In the genomic region with DNA sequence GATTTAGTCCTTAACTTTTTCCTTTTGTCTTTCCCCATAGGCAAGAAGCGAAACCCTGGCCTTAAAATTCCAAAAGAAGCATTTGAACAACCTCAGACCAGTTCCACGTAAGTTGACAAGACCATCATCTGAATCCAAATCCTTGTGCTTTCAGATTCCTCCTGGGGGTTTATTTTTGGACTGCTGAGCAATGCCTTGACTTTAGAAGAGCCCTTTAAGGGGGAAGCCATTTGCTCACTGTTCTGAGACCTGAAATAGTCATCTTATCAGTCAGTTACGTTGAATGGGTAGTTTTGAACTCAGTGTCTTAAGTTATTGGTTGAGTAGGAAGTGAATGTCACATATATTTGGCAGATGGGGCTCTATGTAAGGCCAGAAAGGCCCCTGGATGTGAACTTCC, we compare ENCODE assay signal across 13 cellular contexts.
DNase-seq lines count a peak whose midpoint lies in the region; ATAC-seq, FAIRE-seq and TF ChIP-seq lines count a peak whose summit lies in the region.
"Had no signal": no experiment of that assay in that cellular context is flagged by ENCODE, and none has a peak within 500 bp of the region (broad histone marks: within the 10 kb centered on the region; RNA-seq: fewer than 3 reads in every experiment).

No MANE protein-coding gene starts in this region.

- no peaks in the 10 kb centered on the region for H3K4me1 ChIP-seq in CD4-positive, alpha-beta memory T cell (ENCODE audit: insufficient read depth, low read length)
- H3K4me1 ChIP-seq in GM23338 (ENCODE audit: insufficient read depth) (peaks cover 47% of the 10 kb centered on the region), GM12878 (ENCODE audit: control insufficient read depth, insufficient read depth, low read length) (peaks cover 21% of the 10 kb centered on the region), psoas muscle (peaks cover 57% of the 10 kb centered on the region), ovary (ENCODE audit: insufficient read depth) (peaks cover 1% of the 10 kb centered on the region)

- H3K9me3 Mint-ChIP-seq in CD4-positive, alpha-beta memory T cell: no peaks in the 10 kb centered on the region
- no peaks in the 10 kb centered on the region for H3K9me3 Mint-ChIP-seq in GM23338

- in situ Hi-C loops in GM12878 (cut with MboI): no loop called here

- no peak for DNase-seq in CD4-positive, alpha-beta memory T cell
- DNase-seq in GM23338 (ENCODE audit: low spot score) (no peak), GM12878 (ENCODE audit: low read depth, low spot score) (no peak), psoas muscle (no peak), GM12892 (ENCODE audit: insufficient read length) (no peak), ovary (no peak), T-helper 2 cell (no peak)
- DNase-seq: NCI-H1930, NCI-H2171, NCI-H774, RPMI8226 had no signal

- no TSS peak for BruUV-seq in GM12878 (replicated peaks; lab: Mats Ljungman, UMichigan)

- TF ChIP-seq POLR2A in GM12878 (IDR thresholded peaks at IDR 0.05; ENCODE audit: low read depth, low read length): no peak
- no peak for TF ChIP-seq POLR2A in GM12892 (IDR thresholded peaks at IDR 0.05; ENCODE audit: low read depth, low read length)
- TF ChIP-seq POLR2A in ovary (IDR thresholded peaks at IDR 0.05): no peak

- no peak overlapping the region for H2AFZ ChIP-seq in GM23338
- H2AFZ ChIP-seq in GM12878 (ENCODE audit: control insufficient read depth, low read depth, low read length): peak overlapping the region; percentile 6

- H3K79me2 ChIP-seq in GM23338 (replicated peaks; ENCODE audit: insufficient read depth) (peaks cover 43% of the 10 kb centered on the region), GM12878 (ENCODE audit: control insufficient read depth, insufficient read depth, low read length) (peaks cover 23% of the 10 kb centered on the region)

- no peak overlapping the region for H3K4me3 ChIP-seq in CD4-positive, alpha-beta memory T cell (ENCODE audit: low read length in 2 of 2)
- H3K4me3 ChIP-seq in GM23338 (no peak overlapping the region), GM12878 (peak overlapping the region; percentile 38; the same call in 1 of the 2 replicates), psoas muscle (peak overlapping the region; percentile 27), ovary (no peak overlapping the region)
- H3K4me3 ChIP-seq: SJSA1 had no signal

- intact Hi-C loops in CD4-positive, alpha-beta memory T cell (cut with micrococcal nuclease): no loop called here
- intact Hi-C loops in GM12878 (cut with micrococcal nuclease; ENCODE audit: unreplicated experiment) (no loop called here), psoas muscle (cut with DNase I) (loop anchor here in 1 of 2 donors (10.0 kb wide), 1 partner anchor 151 kb away; no protein-coding TSS in a partner anchor), ovary (cut with DNase I) (no loop called here)

- no peaks in the 10 kb centered on the region for H4K20me1 ChIP-seq in GM23338 (replicated peaks; ENCODE audit: insufficient read depth)
- no peaks in the 10 kb centered on the region for H4K20me1 ChIP-seq in GM12878 (ENCODE audit: control insufficient read depth, insufficient read depth)

- H3K9me2 ChIP-seq in GM23338 (ENCODE audit: insufficient read depth): no peaks in the 10 kb centered on the region

- H3K4me1 Mint-ChIP-seq in CD4-positive, alpha-beta memory T cell: peaks cover 6 to 25% (median 13%) of the 10 kb centered on the region in 4 donors
- peaks cover 53% of the 10 kb centered on the region for H3K4me1 Mint-ChIP-seq in GM23338

- ATAC-seq in GM23338 (no peak), GM12878 (no peak), psoas muscle (peak; percentile 25 to 61 (median 58))

- FAIRE-seq in GM12878 (lab: Jason Lieb, UNC): no peak
- FAIRE-seq in GM12892 (lab: Jason Lieb, UNC): no peak

- H3K27ac Mint-ChIP-seq in CD4-positive, alpha-beta memory T cell: peak overlapping the region in 4 of 7 donors; percentile 3 to 53 (median 24)
- H3K27ac Mint-ChIP-seq in GM23338: peak overlapping the region; percentile 63; the same call in 1 of the 2 replicates
- H3K27ac Mint-ChIP-seq: B cell had no signal

- WGBS in GM12878 (ENCODE audit: insufficient coverage, insufficient replicate concordance, low lambda C conversion rate, missing lambda C conversion rate): 95% methylated on average over 3 of the region's 3 CpGs
- 41 to 75% (median 51%) methylated on average over 3 of the region's 3 CpGs for WGBS in psoas muscle, 3 donors
- 87 to 92% (median 91%) methylated on average over 3 of the region's 3 CpGs for WGBS in ovary, 3 donors

- H3K36me3 Mint-ChIP-seq in CD4-positive, alpha-beta memory T cell: peaks cover 30 to 37% of the 10 kb centered on the region in 2 donors
- H3K36me3 Mint-ChIP-seq in GM23338 (ENCODE audit: low read depth): peaks cover 8% of the 10 kb centered on the region

- CTCF ChIA-PET in CD4-positive, alpha-beta memory T cell (lab: Charles Lee; ENCODE audit: partially characterized antibody): interaction anchor here (0.9 kb wide), 1 partner anchor 91 kb away, joined by 3 read pairs; a partner anchor contains a TSS
- CTCF ChIA-PET in GM12878 (lab: Yijun Ruan, JAX): interaction anchor here (0.6 to 10.5 kb wide), 6 partner anchors 10 to 154 kb away, joined by 3 to 100 read pairs (median 8); a partner anchor contains a TSS

- no peaks in the 10 kb centered on the region for H3K27me3 Mint-ChIP-seq in CD4-positive, alpha-beta memory T cell
- peaks cover 5% of the 10 kb centered on the region for H3K27me3 Mint-ChIP-seq in GM23338 (ENCODE audit: insufficient read depth, low read depth, poor library complexity)

- RAD21 ChIA-PET in GM12878 (lab: Charles Lee; ENCODE audit: unreplicated experiment): interaction anchor here (0.7 to 3.0 kb wide), 3 partner anchors 11 to 1618 kb away, joined by 3 to 14 read pairs (median 3); no protein-coding TSS in a partner anchor

- H3K4me2 ChIP-seq in GM23338 (no peak overlapping the region), GM12878 (ENCODE audit: control insufficient read depth, insufficient read depth) (peak overlapping the region; percentile 10)

- no peak for TF ChIP-seq RAD21 in GM12878 (IDR thresholded peaks at IDR 0.05; ENCODE audit: insufficient read depth, low read depth, low read length)

- H3K4me3 Mint-ChIP-seq in CD4-positive, alpha-beta memory T cell: no peak overlapping the region
- no peak overlapping the region for H3K4me3 Mint-ChIP-seq in GM23338
- H3K4me3 Mint-ChIP-seq: B cell had no signal

- H3F3A ChIP-seq in GM23338 (replicated peaks; ENCODE audit: low read depth): no peaks in the 10 kb centered on the region

- H3K27me3 ChIP-seq in CD4-positive, alpha-beta memory T cell (ENCODE audit: insufficient read depth, low read length): no peaks in the 10 kb centered on the region
- no peaks in the 10 kb centered on the region for H3K27me3 ChIP-seq in GM23338 (ENCODE audit: insufficient read depth)
- no peaks in the 10 kb centered on the region for H3K27me3 ChIP-seq in GM12878 (replicated peaks in 1 of 2; ENCODE audit: control insufficient read depth in 2 of 2, insufficient read depth in 2 of 2, low read length in 1 of 2)
- no peaks in the 10 kb centered on the region for H3K27me3 ChIP-seq in psoas muscle (ENCODE audit: insufficient read depth in 3 of 3, low read length in 2 of 3)
- no peaks in the 10 kb centered on the region for H3K27me3 ChIP-seq in ovary
- H3K27me3 ChIP-seq: SJSA1 had no signal

- TF ChIP-seq EP300 in GM12878 (IDR thresholded peaks at IDR 0.05; ENCODE audit: borderline replicate concordance in 1 of 2, control insufficient read depth in 1 of 2, low read depth in 2 of 2, low read length in 2 of 2): no peak
- no peak for TF ChIP-seq EP300 in ovary (IDR thresholded peaks at IDR 0.05)

- H3K36me3 ChIP-seq in CD4-positive, alpha-beta memory T cell (ENCODE audit: insufficient read depth, low read length): no peaks in the 10 kb centered on the region
- H3K36me3 ChIP-seq in GM23338 (ENCODE audit: insufficient read depth) (no peaks in the 10 kb centered on the region), GM12878 (ENCODE audit: control insufficient read depth in 2 of 2, insufficient read depth in 2 of 2, low read length in 1 of 2) (no peaks in the 10 kb centered on the region), psoas muscle (ENCODE audit: insufficient read depth in 1 of 2, low read depth in 1 of 2) (no peaks in the 10 kb centered on the region), ovary (no peaks in the 10 kb centered on the region)
- H3K36me3 ChIP-seq: SJSA1 had no signal

- no peak for TF ChIP-seq CTCF in GM23338 (conservative IDR thresholded peaks at IDR 0.05; ENCODE audit: low read depth in 2 of 2)
- no peak for TF ChIP-seq CTCF in GM12878 (IDR thresholded peaks at IDR 0.05 in 2 of 3, conservative IDR thresholded peaks at IDR 0.05 in 1 of 3; ENCODE audit: control insufficient read depth in 2 of 3, extremely low read depth in 1 of 3, insufficient read depth in 1 of 3, low read depth in 3 of 3, low read length in 3 of 3)
- TF ChIP-seq CTCF in psoas muscle (IDR thresholded peaks at IDR 0.05): no peak
- no peak for TF ChIP-seq CTCF in ovary (IDR thresholded peaks at IDR 0.05)

- H3K27ac ChIP-seq in CD4-positive, alpha-beta memory T cell (ENCODE audit: low read depth, low read length): no peak overlapping the region
- peak overlapping the region; percentile 60; the same call in 1 of the 2 replicates for H3K27ac ChIP-seq in GM23338 (ENCODE audit: low read depth)
- H3K27ac ChIP-seq in GM12878 (ENCODE audit: control insufficient read depth, insufficient read depth): peak overlapping the region; percentile 88
- peak overlapping the region; percentile 87 for H3K27ac ChIP-seq in psoas muscle
- no peak overlapping the region for H3K27ac ChIP-seq in ovary
- H3K27ac ChIP-seq: SJSA1 had no signal

- H3K9ac ChIP-seq in GM12878 (ENCODE audit: control insufficient read depth, insufficient read depth, low read length): no peak overlapping the region

- H3K9me3 ChIP-seq in CD4-positive, alpha-beta memory T cell (ENCODE audit: control insufficient read depth in 1 of 2, low read length in 2 of 2): no peaks in the 10 kb centered on the region
- H3K9me3 ChIP-seq in GM12878 (replicated peaks; ENCODE audit: control insufficient read depth, insufficient read depth, low read length) (no peaks in the 10 kb centered on the region; the same call in 2 of the 3 replicates), psoas muscle (peaks cover 4% of the 10 kb centered on the region), ovary (no peaks in the 10 kb centered on the region)
- H3K9me3 ChIP-seq: SJSA1 had no signal

- SMC1A ChIA-PET in GM12878 (lab: Charles Lee; ENCODE audit: uncharacterized antibody, unreplicated experiment): interaction anchor here (0.6 to 8.7 kb wide), 6 partner anchors 8 to 283 kb away, joined by 3 to 56 read pairs (median 3); a partner anchor contains a TSS

- POLR2A ChIA-PET in CD4-positive, alpha-beta memory T cell (lab: Charles Lee; ENCODE audit: partially characterized antibody): no interaction called here
- POLR2A ChIA-PET in GM12878 (lab: Charles Lee): interaction anchor here (1.3 kb wide), 1 partner anchor 11 kb away, joined by 5 read pairs; no protein-coding TSS in a partner anchor

TF ChIP-seq in GM23338, 12 proteins besides CTCF, POLR2A, EP300 and RAD21 (continues in another document):
- no peak for TF ChIP-seq ZNF331 (CRISPR knock-in tag; IDR thresholded peaks at IDR 0.05; ENCODE audit: low read depth)
- no peak for TF ChIP-seq STAT1 (IDR thresholded peaks at IDR 0.05; ENCODE audit: unreplicated experiment)

TF ChIP-seq in GM12878, 131 proteins besides CTCF, POLR2A, EP300 and RAD21 (continues in another document):
- TF ChIP-seq BCL11A (IDR thresholded peaks at IDR 0.05; ENCODE audit: low read depth, low read length): no peak
- TF ChIP-seq CBFB (IDR thresholded peaks at IDR 0.05; ENCODE audit: low read depth): no peak
- no peak for TF ChIP-seq WRNIP1 (IDR thresholded peaks at IDR 0.05; ENCODE audit: borderline replicate concordance, low read depth, low read length)

Comparison
In these comparisons a context has a peak if more than half of its experiments do, and no peak if none do; other contexts are left out.
1. H3K27ac ChIP-seq: peak in GM23338 (single experiment), GM12878 (single experiment) and psoas muscle (single experiment); none in CD4-positive, alpha-beta memory T cell (single experiment) and ovary (0 of 2).
2. H3K4me3 ChIP-seq: peak in GM12878 (single experiment) and psoas muscle (single experiment); none in CD4-positive, alpha-beta memory T cell (0 of 2), GM23338 (single experiment) and ovary (single experiment).
3. ATAC-seq: peak in psoas muscle (4 of 4); none in GM23338 (single experiment) and GM12878 (single experiment).